1 cellular context compared by ENCODE assay signal in the genomic region with DNA sequence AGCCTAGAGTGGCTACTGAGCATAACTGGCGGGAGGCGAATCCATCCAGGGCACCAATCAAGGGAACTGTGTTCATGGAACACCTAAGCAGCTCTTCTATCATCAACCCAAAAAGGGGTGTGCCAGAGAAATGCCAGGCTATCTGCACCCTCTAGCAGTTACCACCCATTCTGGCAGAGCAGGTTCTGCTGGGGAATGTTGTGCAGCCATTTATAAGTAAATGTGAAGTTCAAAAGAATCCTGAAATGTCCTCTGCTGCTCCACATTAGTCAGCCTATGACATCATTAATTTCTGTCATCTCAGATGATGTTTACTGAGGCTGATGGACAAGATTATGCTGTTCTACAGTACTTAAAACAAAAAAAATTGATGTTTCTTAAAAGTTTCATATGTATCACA.
TF ChIP-seq lines count a peak whose summit lies in the region.

No MANE protein-coding gene starts in this region.

TF ChIP-seq in SK-N-SH treated with all-trans-retinoic acid at 6 μM for 48 hours, 23 proteins besides CTCF, POLR2A, EP300 and RAD21 (continued from another document):
- TF ChIP-seq, protein P1, sequence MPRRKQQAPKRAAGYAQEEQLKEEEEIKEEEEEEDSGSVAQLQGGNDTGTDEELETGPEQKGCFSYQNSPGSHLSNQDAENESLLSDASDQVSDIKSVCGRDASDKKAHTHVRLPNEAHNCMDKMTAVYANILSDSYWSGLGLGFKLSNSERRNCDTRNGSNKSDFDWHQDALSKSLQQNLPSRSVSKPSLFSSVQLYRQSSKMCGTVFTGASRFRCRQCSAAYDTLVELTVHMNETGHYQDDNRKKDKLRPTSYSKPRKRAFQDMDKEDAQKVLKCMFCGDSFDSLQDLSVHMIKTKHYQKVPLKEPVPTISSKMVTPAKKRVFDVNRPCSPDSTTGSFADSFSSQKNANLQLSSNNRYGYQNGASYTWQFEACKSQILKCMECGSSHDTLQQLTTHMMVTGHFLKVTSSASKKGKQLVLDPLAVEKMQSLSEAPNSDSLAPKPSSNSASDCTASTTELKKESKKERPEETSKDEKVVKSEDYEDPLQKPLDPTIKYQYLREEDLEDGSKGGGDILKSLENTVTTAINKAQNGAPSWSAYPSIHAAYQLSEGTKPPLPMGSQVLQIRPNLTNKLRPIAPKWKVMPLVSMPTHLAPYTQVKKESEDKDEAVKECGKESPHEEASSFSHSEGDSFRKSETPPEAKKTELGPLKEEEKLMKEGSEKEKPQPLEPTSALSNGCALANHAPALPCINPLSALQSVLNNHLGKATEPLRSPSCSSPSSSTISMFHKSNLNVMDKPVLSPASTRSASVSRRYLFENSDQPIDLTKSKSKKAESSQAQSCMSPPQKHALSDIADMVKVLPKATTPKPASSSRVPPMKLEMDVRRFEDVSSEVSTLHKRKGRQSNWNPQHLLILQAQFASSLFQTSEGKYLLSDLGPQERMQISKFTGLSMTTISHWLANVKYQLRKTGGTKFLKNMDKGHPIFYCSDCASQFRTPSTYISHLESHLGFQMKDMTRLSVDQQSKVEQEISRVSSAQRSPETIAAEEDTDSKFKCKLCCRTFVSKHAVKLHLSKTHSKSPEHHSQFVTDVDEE (CRISPR knock-in tag; IDR thresholded peaks at IDR 0.05), result no peak
